In genomic region chr20:2480381-2480780, GRCh38 we compare ENCODE assay signal across 42 cellular contexts. TPM values are rescaled to one million over a fixed set of nuclear protein-coding genes. Genes with fewer than 3 reads are reported as not detected.
"Had no signal": no experiment of that assay in that cellular context is flagged by ENCODE, and none has a peak within 500 bp of the region (broad histone marks: within the 10 kb centered on the region; RNA-seq: fewer than 3 reads in every experiment).

No MANE protein-coding gene starts in this region.

- FAIRE-seq: astrocyte, bronchial epithelial cell had no signal

- DNase-seq: activated effector memory CD4-positive, alpha-beta T cell treated with anti-CD3 and anti-CD28 coated beads, Interleukin-2, amount 50 U/mL, for 16 hours; activated effector memory CD4-positive, alpha-beta T cell treated with Interleukin-2 at 50 U/mL for 16 hours; activated gamma-delta T cell; activated gamma-delta T cell treated with Interleukin-2 at 50 U/mL for 16 hours; activated naive CD4-positive, alpha-beta T cell; activated naive CD4-positive, alpha-beta T cell treated with anti-CD3 and anti-CD28 coated beads for 36 hours; activated naive CD4-positive, alpha-beta T cell treated with anti-CD3 and anti-CD28 coated beads, Interleukin-2, amount 10 ng/mL, durations not matched to agents 7 days and 5 days; activated naive CD4-positive, alpha-beta T cell treated with anti-CD3 and anti-CD28 coated beads, Interleukin-2, amount 50 U/mL, for 16 hours; activated naive CD4-positive, alpha-beta T cell treated with Interleukin-2 at 50 U/mL for 16 hours; activated naive CD8-positive, alpha-beta T cell treated with anti-CD3 and anti-CD28 coated beads for 36 hours; activated naive CD8-positive, alpha-beta T cell treated with anti-CD3 and anti-CD28 coated beads, Interleukin-2, amount 10 ng/mL, durations not matched to agents 7 days and 5 days; activated naive CD8-positive, alpha-beta T cell treated with anti-CD3 and anti-CD28 coated beads, Interleukin-2, amount 50 U/mL, for 24 hours; activated T-cell treated with anti-CD3 and anti-CD28 coated beads, Interleukin-2, amount 50 U/mL, for 1 hour; activated T-cell treated with anti-CD3 and anti-CD28 coated beads, Interleukin-2, amount 50 U/mL, for 24 hours; activated T-cell treated with anti-CD3 and anti-CD28 coated beads, Interleukin-2, amount 50 U/mL, for 4 hours; activated T-cell treated with anti-CD3 and anti-CD28 coated beads, Interleukin-2, amount 50 U/mL, for 48 hours; activated T-cell treated with anti-CD3 and anti-CD28 coated beads, Interleukin-2, amount 50 U/mL, for 72 hours; adrenal gland; amniotic stem cell; amygdala; anterior cingulate cortex; aorta; body of pancreas; brain microvascular endothelial cell; caudate nucleus; central memory CD4-positive, alpha-beta T cell; cerebellar nuclear complex had no signal

- H3K4me3 ChIP-seq: adrenal gland, ascending aorta, body of pancreas, breast epithelium, cardiac muscle cell had no signal

- H3K27me3 ChIP-seq: adrenal gland, ascending aorta, body of pancreas, brain microvascular endothelial cell, breast epithelium, cardiac muscle cell had no signal

- H3K4me3 Mint-ChIP-seq: activated naive CD4-positive, alpha-beta T cell treated with anti-CD3 and anti-CD28 coated beads for 36 hours; activated naive CD4-positive, alpha-beta T cell treated with anti-CD3 and anti-CD28 coated beads, Interleukin-2, amount 10 ng/mL, durations not matched to agents 7 days and 5 days; activated naive CD4-positive, alpha-beta T cell treated with anti-CD3 and anti-CD28 coated beads, Interleukin-2, amount 50 U/mL, for 24 hours; activated naive CD8-positive, alpha-beta T cell; activated naive CD8-positive, alpha-beta T cell treated with anti-CD3 and anti-CD28 coated beads for 36 hours; activated naive CD8-positive, alpha-beta T cell treated with anti-CD3 and anti-CD28 coated beads, Interleukin-2, amount 10 ng/mL, durations not matched to agents 7 days and 5 days; activated naive CD8-positive, alpha-beta T cell treated with anti-CD3 and anti-CD28 coated beads, Interleukin-2, amount 50 U/mL, for 24 hours; activated T-cell treated with anti-CD3 and anti-CD28 coated beads, Interleukin-2, amount 50 U/mL, for 24 hours; activated T-cell treated with anti-CD3 and anti-CD28 coated beads, Interleukin-2, amount 50 U/mL, for 4 hours; activated T-cell treated with anti-CD3 and anti-CD28 coated beads, Interleukin-2, amount 50 U/mL, for 72 hours; activated T-helper 1 cell treated with anti-CD3 and anti-CD28 coated beads, Interleukin-12 subunit alpha, Interleukin-12 subunit beta, Interleukin-2, Interleukin-4 antibody, amounts not matched to agents 30 ng/mL and 10 ng/mL and 1 ng/mL, durations not matched to agents 14 hours and 24 hours and 36 hours; activated T-helper 17 cell treated with anti-CD3 and anti-CD28 coated beads, Interleukin-2, amount 50 U/mL, for 72 hours; brain; central memory CD8-positive, alpha-beta T cell had no signal

- ATAC-seq: activated naive CD4-positive, alpha-beta T cell treated with anti-CD3 and anti-CD28 coated beads, Interleukin-2, amount 50 U/mL, for 72 hours; activated naive CD8-positive, alpha-beta T cell treated with anti-CD3 and anti-CD28 coated beads, Interleukin-2, amount 50 U/mL, for 24 hours; activated T-cell treated with anti-CD3 and anti-CD28 coated beads, Interleukin-2, amount 50 U/mL, for 4 hours; activated T-cell treated with anti-CD3 and anti-CD28 coated beads, Interleukin-2, amount 50 U/mL, for 72 hours; activated T-helper 17 cell treated with anti-CD3 and anti-CD28 coated beads, Interleukin-2, amount 50 U/mL, for 72 hours; body of pancreas had no signal

- H3K27me3 Mint-ChIP-seq: activated naive CD4-positive, alpha-beta T cell treated with anti-CD3 and anti-CD28 coated beads, Interleukin-2, amount 10 ng/mL, durations not matched to agents 7 days and 5 days; activated naive CD4-positive, alpha-beta T cell treated with anti-CD3 and anti-CD28 coated beads, Interleukin-2, amount 50 U/mL, for 24 hours; activated naive CD8-positive, alpha-beta T cell; activated naive CD8-positive, alpha-beta T cell treated with anti-CD3 and anti-CD28 coated beads for 36 hours; activated naive CD8-positive, alpha-beta T cell treated with anti-CD3 and anti-CD28 coated beads, Interleukin-2, amount 10 ng/mL, durations not matched to agents 7 days and 5 days; activated naive CD8-positive, alpha-beta T cell treated with anti-CD3 and anti-CD28 coated beads, Interleukin-2, amount 50 U/mL, for 24 hours; activated T-cell treated with anti-CD3 and anti-CD28 coated beads, Interleukin-2, amount 50 U/mL, for 24 hours; activated T-helper 17 cell treated with anti-CD3 and anti-CD28 coated beads, Interleukin-2, amount 50 U/mL, for 72 hours; brain; central memory CD8-positive, alpha-beta T cell had no signal

- H3K4me1 ChIP-seq: ascending aorta, body of pancreas, breast epithelium had no signal

- H3K9me3 Mint-ChIP-seq: activated T-helper 1 cell treated with anti-CD3 and anti-CD28 coated beads, Interleukin-12 subunit alpha, Interleukin-12 subunit beta, Interleukin-2, Interleukin-4 antibody, amounts not matched to agents 30 ng/mL and 10 ng/mL and 1 ng/mL, durations not matched to agents 14 hours and 24 hours and 36 hours; activated T-helper 2 cell treated with anti-CD3 and anti-CD28 coated beads, Interferon-gamma antibody, Interleukin-2, Interleukin-4, amounts not matched to agents 10 μg/mL and 5 μg/mL and 100 μg/mL, durations not matched to agents 14 hours and 24 hours and 36 hours; brain; central memory CD8-positive, alpha-beta T cell had no signal

- H3K9me3 ChIP-seq: adrenal gland, ascending aorta, body of pancreas, breast epithelium had no signal

- H3K27ac ChIP-seq: adrenal gland, ascending aorta, body of pancreas, brain microvascular endothelial cell, breast epithelium, cardiac muscle cell had no signal

- H3K4me1 Mint-ChIP-seq: activated naive CD4-positive, alpha-beta T cell treated with anti-CD3 and anti-CD28 coated beads, Interleukin-2, amount 10 ng/mL, durations not matched to agents 7 days and 5 days; activated naive CD4-positive, alpha-beta T cell treated with anti-CD3 and anti-CD28 coated beads, Interleukin-2, amount 50 U/mL, for 24 hours; activated naive CD8-positive, alpha-beta T cell treated with anti-CD3 and anti-CD28 coated beads for 36 hours; activated naive CD8-positive, alpha-beta T cell treated with anti-CD3 and anti-CD28 coated beads, Interleukin-2, amount 50 U/mL, for 24 hours; activated T-helper 17 cell treated with anti-CD3 and anti-CD28 coated beads, Interleukin-2, amount 50 U/mL, for 72 hours; central memory CD8-positive, alpha-beta T cell had no signal

- H3K27ac Mint-ChIP-seq: activated naive CD4-positive, alpha-beta T cell treated with anti-CD3 and anti-CD28 coated beads for 36 hours; activated naive CD4-positive, alpha-beta T cell treated with anti-CD3 and anti-CD28 coated beads, Interleukin-2, amount 10 ng/mL, durations not matched to agents 7 days and 5 days; activated naive CD4-positive, alpha-beta T cell treated with anti-CD3 and anti-CD28 coated beads, Interleukin-2, amount 50 U/mL, for 24 hours; activated naive CD8-positive, alpha-beta T cell; activated naive CD8-positive, alpha-beta T cell treated with anti-CD3 and anti-CD28 coated beads for 36 hours; activated naive CD8-positive, alpha-beta T cell treated with anti-CD3 and anti-CD28 coated beads, Interleukin-2, amount 50 U/mL, for 24 hours; activated T-cell treated with anti-CD3 and anti-CD28 coated beads, Interleukin-2, amount 50 U/mL, for 24 hours; activated T-cell treated with anti-CD3 and anti-CD28 coated beads, Interleukin-2, amount 50 U/mL, for 72 hours; activated T-helper 1 cell treated with anti-CD3 and anti-CD28 coated beads, Interleukin-12 subunit alpha, Interleukin-12 subunit beta, Interleukin-2, Interleukin-4 antibody, amounts not matched to agents 30 ng/mL and 10 ng/mL and 1 ng/mL, durations not matched to agents 14 hours and 24 hours and 36 hours; activated T-helper 2 cell treated with anti-CD3 and anti-CD28 coated beads, Interferon-gamma antibody, Interleukin-2, Interleukin-4, amounts not matched to agents 10 μg/mL and 5 μg/mL and 100 μg/mL, durations not matched to agents 14 hours and 24 hours and 36 hours; brain had no signal

RNA-seq across cellular contexts. Expression of gene TMC2, which starts 56.0 kb away (rescaled TPM):
- total RNA-seq: activated naive CD4-positive, alpha-beta T cell treated with anti-CD3 and anti-CD28 coated beads for 36 hours; activated naive CD4-positive, alpha-beta T cell treated with anti-CD3 and anti-CD28 coated beads, Interleukin-2, amount 50 U/mL, for 72 hours; activated naive CD8-positive, alpha-beta T cell treated with anti-CD3 and anti-CD28 coated beads for 36 hours; activated naive CD8-positive, alpha-beta T cell treated with anti-CD3 and anti-CD28 coated beads, Interleukin-2, amount 10 ng/mL, durations not matched to agents 7 days and 5 days; activated T-cell treated with anti-CD3 and anti-CD28 coated beads, Interleukin-2, amount 50 U/mL, for 4 hours; activated T-cell treated with anti-CD3 and anti-CD28 coated beads, Interleukin-2, amount 50 U/mL, for 72 hours; activated T-helper 1 cell treated with anti-CD3 and anti-CD28 coated beads, Interleukin-12 subunit alpha, Interleukin-12 subunit beta, Interleukin-2, Interleukin-4 antibody, amounts not matched to agents 30 ng/mL and 10 ng/mL and 1 ng/mL, durations not matched to agents 14 hours and 24 hours and 36 hours; activated T-helper 17 cell treated with anti-CD3 and anti-CD28 coated beads, Interleukin-2, amount 50 U/mL, for 72 hours; activated T-helper 2 cell treated with anti-CD3 and anti-CD28 coated beads, Interferon-gamma antibody, Interleukin-2, Interleukin-4, amounts not matched to agents 10 μg/mL and 5 μg/mL and 100 μg/mL, durations not matched to agents 14 hours and 24 hours and 36 hours; ascending aorta; astrocyte; bronchial epithelial cell; cardiac muscle cell; cardiac septum; chondrocyte had no signal
- polyA plus RNA-seq: cardiac muscle cell had no signal
